ENCODE assay signal across 11 cellular contexts in genomic region chr17:68197997-68198930, GRCh38. TPM values are rescaled to one million over a fixed set of nuclear protein-coding genes. Genes with fewer than 3 reads are reported as not detected.
A peak's percentile ranks its signal among the peaks of the same experiment; 100 is the strongest.
DNase-seq lines count a peak whose midpoint lies in the region; ATAC-seq and TF ChIP-seq lines count a peak whose summit lies in the region.
"Had no signal": no experiment of that assay in that cellular context is flagged by ENCODE, and none has a peak within 500 bp of the region (broad histone marks: within the 10 kb centered on the region; RNA-seq: fewer than 3 reads in every experiment).

No MANE protein-coding gene starts in this region.

- H3K27ac Mint-ChIP-seq in activated T-helper 17 cell treated with anti-CD3 and anti-CD28 coated beads, Interleukin-2, amount 50 U/mL, for 72 hours: no peak overlapping the region

- intact Hi-C loops in left cardiac atrium (cut with DNase I): no loop called here
- intact Hi-C loops in left ventricle myocardium superior (cut with micrococcal nuclease): no loop called here
- intact Hi-C loops in left lung (cut with DNase I): no loop called here

- H3K4me1 ChIP-seq in left lung (peaks cover 21 to 54% of the 10 kb centered on the region in 2 donors), urinary bladder (ENCODE audit: insufficient read depth) (peaks cover 4% of the 10 kb centered on the region)

- H3K4me3 Mint-ChIP-seq in activated T-helper 17 cell treated with anti-CD3 and anti-CD28 coated beads, Interleukin-2, amount 50 U/mL, for 72 hours: peak overlapping the region; percentile 88

- H3K9me3 ChIP-seq in left lung: no peaks in the 10 kb centered on the region
- H3K9me3 ChIP-seq: neutrophil had no signal

- H3K4me1 Mint-ChIP-seq in activated T-helper 17 cell treated with anti-CD3 and anti-CD28 coated beads, Interleukin-2, amount 50 U/mL, for 72 hours: peaks cover 8% of the 10 kb centered on the region

- peaks cover 48 to 90% of the 10 kb centered on the region in 2 donors for H3K27me3 ChIP-seq in left lung

- no peaks in the 10 kb centered on the region for H3K36me3 Mint-ChIP-seq in activated T-helper 17 cell treated with anti-CD3 and anti-CD28 coated beads, Interleukin-2, amount 50 U/mL, for 72 hours (ENCODE audit: low read depth)

- H3K36me3 ChIP-seq in left lung: no peaks in the 10 kb centered on the region
- H3K36me3 ChIP-seq in urinary bladder (ENCODE audit: insufficient read depth): no peaks in the 10 kb centered on the region
- H3K36me3 ChIP-seq: neutrophil had no signal

- no peak for TF ChIP-seq CTCF in left lung (IDR thresholded peaks at IDR 0.05)

- WGBS in urinary bladder: 6% methylated on average over 61 of the region's 61 CpGs

- peak; percentile 27 for DNase-seq in left cardiac atrium
- DNase-seq in left ventricle myocardium superior: no peak
- DNase-seq in left lung: no peak
- no peak for DNase-seq in OCI-M2 (lab: John Stamatoyannopoulos, UW; ENCODE audit: unreplicated experiment)
- no peak for DNase-seq in NCI-H2171 treated with DMSO at 0.1 percent for 48 hours (lab: John Stamatoyannopoulos, UW)
- DNase-seq: DND-41; effector CD4-positive, alpha-beta T cell had no signal

- H3K27ac ChIP-seq in left lung (no peak overlapping the region), urinary bladder (ENCODE audit: low read depth) (no peak overlapping the region)
- H3K27ac ChIP-seq: neutrophil had no signal

- H3K4me3 ChIP-seq in left lung (no peak overlapping the region), urinary bladder (ENCODE audit: low read depth, low read length) (peak overlapping the region; percentile 45)

- ATAC-seq in left cardiac atrium (no peak), left ventricle myocardium superior (no peak), left lung (peak; percentile 49), GM21515 (IDR thresholded peaks at IDR 0.05; ENCODE audit: unreplicated experiment) (no peak)
- ATAC-seq in activated T-helper 17 cell treated with anti-CD3 and anti-CD28 coated beads, Interleukin-2, amount 50 U/mL, for 72 hours (replicated peaks): peak; percentile 6

- H3K9me3 Mint-ChIP-seq in activated T-helper 17 cell treated with anti-CD3 and anti-CD28 coated beads, Interleukin-2, amount 50 U/mL, for 72 hours: no peaks in the 10 kb centered on the region

- peaks cover 5% of the 10 kb centered on the region for H3K27me3 Mint-ChIP-seq in activated T-helper 17 cell treated with anti-CD3 and anti-CD28 coated beads, Interleukin-2, amount 50 U/mL, for 72 hours

RNA-seq across cellular contexts. Expression of gene AMZ2, which starts 49.6 kb away (rescaled TPM):
- total RNA-seq in left cardiac atrium: 10 to 100 TPM; 71.1 to 77.5 TPM
- 92.1 TPM for total RNA-seq in left ventricle myocardium superior
- total RNA-seq in activated T-helper 17 cell treated with anti-CD3 and anti-CD28 coated beads, Interleukin-2, amount 50 U/mL, for 72 hours: 100 to 1,000 TPM; 100 to 112 TPM
- 10 to 100 TPM; 48.4 to 66.7 TPM for total RNA-seq in left lung
- 45.8 TPM for total RNA-seq in urinary bladder
- 54.1 TPM for polyA plus RNA-seq in urinary bladder

Comparison
In these comparisons a context has a peak if more than half of its experiments do, and no peak if none do; other contexts are left out.
1. ATAC-seq: peak in activated T-helper 17 cell treated with anti-CD3 and anti-CD28 coated beads, Interleukin-2, amount 50 U/mL, for 72 hours (single experiment) and left lung (single experiment); none in left cardiac atrium (0 of 2), left ventricle myocardium superior (single experiment) and GM21515 (single experiment).